Comparison of ENCODE assay signal across 14 cellular contexts in genomic region chr11:118699508-118700220, GRCh38. TPM values are rescaled to one million over a fixed set of nuclear protein-coding genes. Genes with fewer than 3 reads are reported as not detected.
A peak's percentile ranks its signal among the peaks of the same experiment; 100 is the strongest.
DNase-seq lines count a peak whose midpoint lies in the region; ATAC-seq, FAIRE-seq and TF ChIP-seq lines count a peak whose summit lies in the region.
"Had no signal": no experiment of that assay in that cellular context is flagged by ENCODE, and none has a peak within 500 bp of the region (broad histone marks: within the 10 kb centered on the region; RNA-seq: fewer than 3 reads in every experiment).

No MANE protein-coding gene starts in this region.

- WGBS in IMR-90 (ENCODE audit: extremely low coverage in 2 of 2, insufficient read length in 1 of 2), 2 experiments = 68% methylated on average over 3 of the region's 7 CpGs; no CpG with 5 or more reads in 1 of the 2 experiments
- WGBS in trophoblast cell (ENCODE audit: extremely low coverage, insufficient coverage, insufficient read length) = no CpG with 5 or more reads among the region's 7 CpGs

- peak overlapping the region; percentile 63 for H3K27ac Mint-ChIP-seq in activated naive CD4-positive, alpha-beta T cell treated with anti-CD3 and anti-CD28 coated beads for 36 hours

- H3K9me3 ChIP-seq in IMR-90 (ENCODE audit: control insufficient read depth, insufficient read depth, low read length) (peaks cover 4% of the 10 kb centered on the region; the same call in 1 of the 2 replicates), trophoblast cell (ENCODE audit: insufficient read depth, low read depth, low read length) (peaks cover 3% of the 10 kb centered on the region)
- H3K9me3 ChIP-seq: neutrophil had no signal

- H3K4me2 ChIP-seq in IMR-90 (ENCODE audit: low read depth, low read length) (no peak overlapping the region), trophoblast cell (ENCODE audit: low read length) (no peak overlapping the region)

- dilution Hi-C loops in IMR-90 (cut with HindIII; ENCODE audit: low sequenced_read_pairs, unreplicated experiment) = no loop called here

- POLR2A ChIA-PET in IMR-90 (lab: Charles Lee; ENCODE audit: unreplicated experiment) = interaction anchor here (0.6 kb wide), 1 partner anchor 61 kb away, joined by 3 read pairs; no protein-coding TSS in a partner anchor

- no TSS peak for BruUV-seq in IMR-90 (replicated peaks; lab: Mats Ljungman, UMichigan)

- no peaks in the 10 kb centered on the region for H3K36me3 ChIP-seq in IMR-90 (ENCODE audit: control insufficient read depth, insufficient read depth, low read length)
- no peaks in the 10 kb centered on the region for H3K36me3 ChIP-seq in trophoblast cell (ENCODE audit: control insufficient read depth in 1 of 2, insufficient read depth in 2 of 2, low read length in 2 of 2)
- H3K36me3 ChIP-seq: neutrophil had no signal

- H2AK5ac ChIP-seq in IMR-90 (ENCODE audit: low read depth, low read length) (no peak overlapping the region), trophoblast cell (ENCODE audit: low read length) (no peak overlapping the region)

- in situ Hi-C loops in IMR-90 (cut with MboI; ENCODE audit: low sequenced_read_pairs) = no loop called here

- H3K4me3 ChIP-seq in IMR-90 (ENCODE audit: insufficient read depth, low read depth, low read length) (no peak overlapping the region), trophoblast cell (ENCODE audit: low read depth, low read length) (no peak overlapping the region)

- no peak overlapping the region for H3K4me3 Mint-ChIP-seq in activated naive CD4-positive, alpha-beta T cell treated with anti-CD3 and anti-CD28 coated beads for 36 hours

- no peak overlapping the region for H3K4ac ChIP-seq in IMR-90 (ENCODE audit: low read depth, low read length)
- no peak overlapping the region for H3K4ac ChIP-seq in trophoblast cell (ENCODE audit: low read depth, low read length)

- H2BK5ac ChIP-seq in IMR-90 (ENCODE audit: low read depth, low read length, poor library complexity, severe bottlenecking) (no peak overlapping the region), trophoblast cell (ENCODE audit: low read depth, low read length, poor library complexity) (no peak overlapping the region)

- H4K91ac ChIP-seq in IMR-90 (ENCODE audit: insufficient read depth, low read depth, low read length) (no peak overlapping the region), trophoblast cell (ENCODE audit: low read depth, low read length) (no peak overlapping the region)

- FAIRE-seq in H54 (lab: Jason Lieb, UNC) = no peak

- no peak overlapping the region for H2AK9ac ChIP-seq in IMR-90 (replicated peaks; ENCODE audit: low read depth, low read length, poor library complexity)

- H3K14ac ChIP-seq in IMR-90 (replicated peaks; ENCODE audit: low read depth, low read length) = no peak overlapping the region
- no peak overlapping the region for H3K14ac ChIP-seq in trophoblast cell (ENCODE audit: low read length)

- H2BK20ac ChIP-seq in IMR-90 (ENCODE audit: low read depth, low read length) = no peak overlapping the region

- H4K12ac ChIP-seq in trophoblast cell (ENCODE audit: low read depth, low read length) = no peak overlapping the region

- no peak overlapping the region for H3K56ac ChIP-seq in IMR-90 (ENCODE audit: extremely low read depth, insufficient read depth, low read length)

- CTCF ChIA-PET in IMR-90 (lab: Yijun Ruan, JAX) = interaction anchor here (2.8 kb wide), 1 partner anchor 10 kb away, joined by 8 read pairs; no protein-coding TSS in a partner anchor
- CTCF ChIA-PET in activated naive CD4-positive, alpha-beta T cell treated with anti-CD3 and anti-CD28 coated beads for 36 hours (lab: Charles Lee) = interaction anchor here (0.6 to 2.1 kb wide), 4 partner anchors 9 to 192 kb away, joined by 3 to 10 read pairs (median 3); no protein-coding TSS in a partner anchor

- H2AFZ ChIP-seq in IMR-90 (replicated peaks; ENCODE audit: low read length, poor library complexity) (peak overlapping the region; percentile 53), trophoblast cell (ENCODE audit: insufficient read depth, low read length, poor library complexity) (no peak overlapping the region)

- H3K9me3 Mint-ChIP-seq in activated naive CD4-positive, alpha-beta T cell treated with anti-CD3 and anti-CD28 coated beads for 36 hours = peaks cover 6% of the 10 kb centered on the region

- no peak overlapping the region for H3K9ac ChIP-seq in IMR-90 (ENCODE audit: low read depth, low read length)
- H3K9ac ChIP-seq in trophoblast cell (ENCODE audit: low read length) = no peak overlapping the region

- H3K27me3 ChIP-seq in IMR-90 (ENCODE audit: control insufficient read depth, insufficient read depth, low read length) = no peaks in the 10 kb centered on the region
- H3K27me3 ChIP-seq in trophoblast cell (ENCODE audit: insufficient read depth, low read length) = no peaks in the 10 kb centered on the region

- no peak for TF ChIP-seq CTCF in IMR-90 (conservative IDR thresholded peaks at IDR 0.05; ENCODE audit: low read depth, low read length)

- TF ChIP-seq POLR2A in IMR-90 (IDR thresholded peaks at IDR 0.05; ENCODE audit: low read depth, low read length) (no peak), H54 (IDR thresholded peaks at IDR 0.05; ENCODE audit: low read depth, low read length) (no peak)

- no peak overlapping the region for H4K5ac ChIP-seq in IMR-90 (ENCODE audit: low read depth, low read length)

- no peaks in the 10 kb centered on the region for H3K4me1 ChIP-seq in IMR-90 (ENCODE audit: control insufficient read depth, insufficient read depth, low read length)
- peaks cover 0 to 2% of the 10 kb centered on the region in 2 experiments for H3K4me1 ChIP-seq in trophoblast cell (ENCODE audit: control insufficient read depth in 1 of 2, insufficient read depth in 2 of 2, low read length in 2 of 2)

- no peak for ATAC-seq in IMR-90 (ENCODE audit: low read depth)

- intact Hi-C loops in IMR-90 (cut with micrococcal nuclease) (no loop called here), posterior vena cava (cut with DNase I) (loop anchor here in 1 of 2 donors (10.0 kb wide), 1 partner anchor 235 kb away; no protein-coding TSS in a partner anchor)
- intact Hi-C loops in activated naive CD4-positive, alpha-beta T cell treated with anti-CD3 and anti-CD28 coated beads for 36 hours (cut with micrococcal nuclease) = no loop called here

- H2BK15ac ChIP-seq in IMR-90 (ENCODE audit: low read depth, low read length) = no peak overlapping the region

- no peak for TF ChIP-seq RAD21 in IMR-90 (IDR thresholded peaks at IDR 0.05; ENCODE audit: low read length)

- H2BK12ac ChIP-seq in trophoblast cell (ENCODE audit: low read length) = no peak overlapping the region

- H4K8ac ChIP-seq in IMR-90 (ENCODE audit: low read depth in 2 of 2, low read length in 2 of 2) (no peak overlapping the region), trophoblast cell (ENCODE audit: low read depth, low read length) (no peak overlapping the region)

- no peaks in the 10 kb centered on the region for H3K27me3 Mint-ChIP-seq in activated naive CD4-positive, alpha-beta T cell treated with anti-CD3 and anti-CD28 coated beads for 36 hours (ENCODE audit: low read depth)

- peaks cover 59% of the 10 kb centered on the region for H3K4me1 Mint-ChIP-seq in activated naive CD4-positive, alpha-beta T cell treated with anti-CD3 and anti-CD28 coated beads for 36 hours (ENCODE audit: low read depth)

- no peaks in the 10 kb centered on the region for H3K9me1 ChIP-seq in IMR-90 (ENCODE audit: insufficient read depth, low read length)

- no peak overlapping the region for H3K27ac ChIP-seq in IMR-90 (ENCODE audit: insufficient read depth, low read length)
- no peak overlapping the region for H3K27ac ChIP-seq in trophoblast cell (ENCODE audit: low read depth, low read length)
- H3K27ac ChIP-seq: neutrophil had no signal

- H3K79me2 ChIP-seq in trophoblast cell (ENCODE audit: control insufficient read depth, insufficient read depth, low read length, poor library complexity) = no peaks in the 10 kb centered on the region

- H4K20me1 ChIP-seq in IMR-90 (ENCODE audit: insufficient read depth, low read length) = no peaks in the 10 kb centered on the region

- H3K79me1 ChIP-seq in IMR-90 (ENCODE audit: low read depth in 1 of 2, low read length in 2 of 2) = no peaks in the 10 kb centered on the region
- no peaks in the 10 kb centered on the region for H3K79me1 ChIP-seq in trophoblast cell (ENCODE audit: low read length)

- H3K18ac ChIP-seq in IMR-90 (ENCODE audit: low read depth, low read length) = no peak overlapping the region
- H3K18ac ChIP-seq in trophoblast cell (ENCODE audit: low read length) = no peak overlapping the region

- DNase-seq in IMR-90 (no peak), T-helper 9 cell (peak; percentile 55), posterior vena cava (ENCODE audit: low spot score) (peak; percentile 53), trophoblast cell (no peak), putamen (ENCODE audit: low spot score) (no peak), HK-2 (ENCODE audit: unreplicated experiment) (no peak), H54 (ENCODE audit: insufficient read length, low spot score) (no peak)
- DNase-seq in activated naive CD4-positive, alpha-beta T cell treated with anti-CD3 and anti-CD28 coated beads for 36 hours = peak; percentile 64
- DNase-seq: NCI-H446 treated with DMSO at 0.1 percent for 48 hours; stimulated activated CD4-positive, alpha-beta T cell treated with anti-CD3 and anti-CD28 coated beads, Interleukin-15, amount 100 ng/mL, for 24 hours had no signal

- H3K23ac ChIP-seq in IMR-90 (ENCODE audit: low read depth, low read length) (no peak overlapping the region), trophoblast cell (ENCODE audit: low read length) (no peak overlapping the region)

- H2BK120ac ChIP-seq in IMR-90 (ENCODE audit: low read depth, low read length) = no peak overlapping the region
- no peak overlapping the region for H2BK120ac ChIP-seq in trophoblast cell (ENCODE audit: insufficient read depth, low read length, poor library complexity)

- peaks cover 3% of the 10 kb centered on the region for H3K36me3 Mint-ChIP-seq in activated naive CD4-positive, alpha-beta T cell treated with anti-CD3 and anti-CD28 coated beads for 36 hours (ENCODE audit: low read depth)

TF ChIP-seq in IMR-90, 13 proteins besides CTCF, POLR2A, EP300 and RAD21 (continues in another document):
- no peak for TF ChIP-seq ELK1 (IDR thresholded peaks at IDR 0.05; ENCODE audit: borderline replicate concordance, low read depth, low read length)

RNA-seq across cellular contexts. Expression of gene TREH, which starts 20.2 kb away (rescaled TPM):
- total RNA-seq in IMR-90 (2012; rRNA removed) (not detected in 2 replicates), posterior vena cava (not detected)
- not detected in 2 replicates for polyA plus RNA-seq in IMR-90 (2012; rRNA removed)
- not detected in 2 replicates for polyA plus RNA-seq in IMR-90 (2012; cell fraction: cytosol; rRNA removed)
- polyA plus RNA-seq in IMR-90 (2012; cell fraction: nucleus; rRNA removed; ENCODE audit: low replicate concordance) = not detected in 2 replicates
- not detected for total RNA-seq in activated naive CD4-positive, alpha-beta T cell treated with anti-CD3 and anti-CD28 coated beads for 36 hours
- 0.33 and 0.39 TPM in 2 replicates for polyA plus RNA-seq in trophoblast cell (2013)
- total RNA-seq: glomerular endothelial cell, Right ventricle myocardium inferior, subcutaneous adipose tissue had no signal

Comparison
In these comparisons a context has a peak if more than half of its experiments do, and no peak if none do; other contexts are left out.
1. DNase-seq: peak in T-helper 9 cell (single experiment), activated naive CD4-positive, alpha-beta T cell treated with anti-CD3 and anti-CD28 coated beads for 36 hours (single experiment) and posterior vena cava (single experiment); none in IMR-90 (single experiment), trophoblast cell (0 of 2), putamen (single experiment), HK-2 (single experiment) and H54 (single experiment).